In genomic region chr6:90293319-90293937, GRCh38 we compare ENCODE assay signal across 14 cellular contexts. TPM values are rescaled to one million over a fixed set of nuclear protein-coding genes. Genes with fewer than 3 reads are reported as not detected.
DNase-seq lines count a peak whose midpoint lies in the region; ATAC-seq lines count a peak whose summit lies in the region.
"Had no signal": no experiment of that assay in that cellular context is flagged by ENCODE, and none has a peak within 500 bp of the region (broad histone marks: within the 10 kb centered on the region; RNA-seq: fewer than 3 reads in every experiment).

No MANE protein-coding gene starts in this region.

- H3K9me3 ChIP-seq in T-helper 17 cell (ENCODE audit: control insufficient read depth, low read length, poor library complexity, severe bottlenecking) = no peaks in the 10 kb centered on the region
- H3K9me3 ChIP-seq: left ventricle myocardium inferior, prostate gland, tibial nerve had no signal

- H3K4me3 Mint-ChIP-seq in stimulated activated naive CD8-positive, alpha-beta T cell treated with anti-CD3 and anti-CD28 coated beads, Interleukin-15, Interleukin-2, amounts not matched to agents 100 ng/mL and 50 ng/mL, for 24 hours = peak overlapping the region; percentile 90
- peak overlapping the region; percentile 93 for H3K4me3 Mint-ChIP-seq in T-helper 17 cell

- H3K27ac Mint-ChIP-seq in stimulated activated naive CD8-positive, alpha-beta T cell treated with anti-CD3 and anti-CD28 coated beads, Interleukin-15, Interleukin-2, amounts not matched to agents 100 ng/mL and 50 ng/mL, for 24 hours = peak overlapping the region; percentile 96
- H3K27ac Mint-ChIP-seq in T-helper 17 cell = peak overlapping the region; percentile 89

- peaks cover 61% of the 10 kb centered on the region for H3K36me3 Mint-ChIP-seq in stimulated activated naive CD8-positive, alpha-beta T cell treated with anti-CD3 and anti-CD28 coated beads, Interleukin-15, Interleukin-2, amounts not matched to agents 100 ng/mL and 50 ng/mL, for 24 hours (ENCODE audit: low read depth)
- peaks cover 8% of the 10 kb centered on the region for H3K36me3 Mint-ChIP-seq in T-helper 17 cell (ENCODE audit: low read depth)

- H3K27me3 Mint-ChIP-seq in stimulated activated naive CD8-positive, alpha-beta T cell treated with anti-CD3 and anti-CD28 coated beads, Interleukin-15, Interleukin-2, amounts not matched to agents 100 ng/mL and 50 ng/mL, for 24 hours = no peaks in the 10 kb centered on the region
- no peaks in the 10 kb centered on the region for H3K27me3 Mint-ChIP-seq in T-helper 17 cell

- ATAC-seq in stimulated activated naive CD8-positive, alpha-beta T cell treated with anti-CD3 and anti-CD28 coated beads, Interleukin-15, Interleukin-2, amounts not matched to agents 100 U/mL and 50 U/mL, for 24 hours = no peak
- no peak for ATAC-seq in T-helper 17 cell
- ATAC-seq in HG03520 (IDR thresholded peaks at IDR 0.05; ENCODE audit: unreplicated experiment) = no peak
- ATAC-seq in HG03439 (IDR thresholded peaks at IDR 0.05; ENCODE audit: unreplicated experiment) = no peak
- ATAC-seq: PC-3 had no signal

- peaks cover 74% of the 10 kb centered on the region for H3K4me1 Mint-ChIP-seq in stimulated activated naive CD8-positive, alpha-beta T cell treated with anti-CD3 and anti-CD28 coated beads, Interleukin-15, Interleukin-2, amounts not matched to agents 100 ng/mL and 50 ng/mL, for 24 hours (ENCODE audit: low read depth)
- H3K4me1 Mint-ChIP-seq in T-helper 17 cell = peaks cover 23% of the 10 kb centered on the region

- no peaks in the 10 kb centered on the region for H3K9me3 Mint-ChIP-seq in stimulated activated naive CD8-positive, alpha-beta T cell treated with anti-CD3 and anti-CD28 coated beads, Interleukin-15, Interleukin-2, amounts not matched to agents 100 ng/mL and 50 ng/mL, for 24 hours

- DNase-seq in stimulated activated naive CD8-positive, alpha-beta T cell treated with anti-CD3 and anti-CD28 coated beads, Interleukin-15, Interleukin-2, amounts not matched to agents 100 U/mL and 50 U/mL, for 24 hours = no peak
- DNase-seq in T-helper 17 cell (no peak), kidney tubule cell (ENCODE audit: low spot score) (peak; percentile 73), hepatic stellate cell (ENCODE audit: low spot score) (no peak), 8988T (no peak)
- DNase-seq: activated gamma-delta T cell treated with Interleukin-2 at 50 U/mL for 16 hours, left ventricle myocardium inferior, PC-3 had no signal

RNA-seq across cellular contexts. Expression of gene BACH2, which starts 3.2 kb away (rescaled TPM):
- 10 to 100 TPM; 53.7 to 69.9 TPM for total RNA-seq in T-helper 17 cell
- total RNA-seq: HT-29 had no signal
